2 cellular contexts compared by ENCODE assay signal in the genomic region with DNA sequence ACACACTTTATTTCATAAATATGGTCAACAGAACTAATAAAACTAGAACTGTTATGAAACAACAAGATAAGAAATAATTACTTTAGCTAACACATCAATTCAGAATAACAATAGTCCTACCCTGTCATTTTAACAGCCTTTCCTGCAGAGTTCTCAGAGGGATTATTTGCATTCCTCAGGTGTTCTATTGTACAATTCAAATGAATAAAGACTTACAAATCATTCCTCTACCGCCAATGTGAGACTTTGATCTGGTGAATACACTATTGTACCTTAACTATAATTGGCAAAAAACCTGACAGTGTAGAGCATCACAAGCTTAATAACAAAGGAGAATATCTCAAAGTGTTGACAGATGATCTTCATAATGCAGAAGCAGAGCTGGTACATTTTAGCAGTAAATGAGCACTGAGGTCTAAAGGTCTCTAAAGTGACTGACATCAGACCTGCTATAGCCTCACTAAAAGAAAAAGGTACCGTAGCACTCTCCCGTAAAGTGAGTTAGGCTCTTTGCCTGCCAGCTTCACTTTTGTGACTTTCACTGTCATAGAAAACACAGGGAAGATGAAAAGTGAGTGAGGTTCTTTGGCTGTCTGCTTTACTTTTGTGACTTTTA.
TF ChIP-seq lines count a peak whose summit lies in the region.

No MANE protein-coding gene starts in this region.

TF ChIP-seq in GM23338, 12 proteins besides CTCF, POLR2A, EP300 and RAD21 (continued from another document):
- TF ChIP-seq, protein P1, sequence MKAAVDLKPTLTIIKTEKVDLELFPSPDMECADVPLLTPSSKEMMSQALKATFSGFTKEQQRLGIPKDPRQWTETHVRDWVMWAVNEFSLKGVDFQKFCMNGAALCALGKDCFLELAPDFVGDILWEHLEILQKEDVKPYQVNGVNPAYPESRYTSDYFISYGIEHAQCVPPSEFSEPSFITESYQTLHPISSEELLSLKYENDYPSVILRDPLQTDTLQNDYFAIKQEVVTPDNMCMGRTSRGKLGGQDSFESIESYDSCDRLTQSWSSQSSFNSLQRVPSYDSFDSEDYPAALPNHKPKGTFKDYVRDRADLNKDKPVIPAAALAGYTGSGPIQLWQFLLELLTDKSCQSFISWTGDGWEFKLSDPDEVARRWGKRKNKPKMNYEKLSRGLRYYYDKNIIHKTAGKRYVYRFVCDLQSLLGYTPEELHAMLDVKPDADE (IDR thresholded peaks at IDR 0.05): no peak
- TF ChIP-seq JUNB (IDR thresholded peaks at IDR 0.05; ENCODE audit: unreplicated experiment) (no peak), STAT1 (IDR thresholded peaks at IDR 0.05; ENCODE audit: unreplicated experiment) (no peak)

TF ChIP-seq in neural cell, 6 proteins besides CTCF, POLR2A, EP300 and RAD21 (continued from another document):
- TF ChIP-seq, protein P2, sequence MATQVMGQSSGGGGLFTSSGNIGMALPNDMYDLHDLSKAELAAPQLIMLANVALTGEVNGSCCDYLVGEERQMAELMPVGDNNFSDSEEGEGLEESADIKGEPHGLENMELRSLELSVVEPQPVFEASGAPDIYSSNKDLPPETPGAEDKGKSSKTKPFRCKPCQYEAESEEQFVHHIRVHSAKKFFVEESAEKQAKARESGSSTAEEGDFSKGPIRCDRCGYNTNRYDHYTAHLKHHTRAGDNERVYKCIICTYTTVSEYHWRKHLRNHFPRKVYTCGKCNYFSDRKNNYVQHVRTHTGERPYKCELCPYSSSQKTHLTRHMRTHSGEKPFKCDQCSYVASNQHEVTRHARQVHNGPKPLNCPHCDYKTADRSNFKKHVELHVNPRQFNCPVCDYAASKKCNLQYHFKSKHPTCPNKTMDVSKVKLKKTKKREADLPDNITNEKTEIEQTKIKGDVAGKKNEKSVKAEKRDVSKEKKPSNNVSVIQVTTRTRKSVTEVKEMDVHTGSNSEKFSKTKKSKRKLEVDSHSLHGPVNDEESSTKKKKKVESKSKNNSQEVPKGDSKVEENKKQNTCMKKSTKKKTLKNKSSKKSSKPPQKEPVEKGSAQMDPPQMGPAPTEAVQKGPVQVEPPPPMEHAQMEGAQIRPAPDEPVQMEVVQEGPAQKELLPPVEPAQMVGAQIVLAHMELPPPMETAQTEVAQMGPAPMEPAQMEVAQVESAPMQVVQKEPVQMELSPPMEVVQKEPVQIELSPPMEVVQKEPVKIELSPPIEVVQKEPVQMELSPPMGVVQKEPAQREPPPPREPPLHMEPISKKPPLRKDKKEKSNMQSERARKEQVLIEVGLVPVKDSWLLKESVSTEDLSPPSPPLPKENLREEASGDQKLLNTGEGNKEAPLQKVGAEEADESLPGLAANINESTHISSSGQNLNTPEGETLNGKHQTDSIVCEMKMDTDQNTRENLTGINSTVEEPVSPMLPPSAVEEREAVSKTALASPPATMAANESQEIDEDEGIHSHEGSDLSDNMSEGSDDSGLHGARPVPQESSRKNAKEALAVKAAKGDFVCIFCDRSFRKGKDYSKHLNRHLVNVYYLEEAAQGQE (IDR thresholded peaks at IDR 0.05; ENCODE audit: borderline replicate concordance): no peak
- TF ChIP-seq MXI1 (conservative IDR thresholded peaks at IDR 0.05; ENCODE audit: poor library complexity, severe bottlenecking) (no peak), SMC3 (conservative IDR thresholded peaks at IDR 0.05; ENCODE audit: poor library complexity) (no peak), POLR2AphosphoS5 (IDR thresholded peaks at IDR 0.05) (no peak)
